In the genomic region with DNA sequence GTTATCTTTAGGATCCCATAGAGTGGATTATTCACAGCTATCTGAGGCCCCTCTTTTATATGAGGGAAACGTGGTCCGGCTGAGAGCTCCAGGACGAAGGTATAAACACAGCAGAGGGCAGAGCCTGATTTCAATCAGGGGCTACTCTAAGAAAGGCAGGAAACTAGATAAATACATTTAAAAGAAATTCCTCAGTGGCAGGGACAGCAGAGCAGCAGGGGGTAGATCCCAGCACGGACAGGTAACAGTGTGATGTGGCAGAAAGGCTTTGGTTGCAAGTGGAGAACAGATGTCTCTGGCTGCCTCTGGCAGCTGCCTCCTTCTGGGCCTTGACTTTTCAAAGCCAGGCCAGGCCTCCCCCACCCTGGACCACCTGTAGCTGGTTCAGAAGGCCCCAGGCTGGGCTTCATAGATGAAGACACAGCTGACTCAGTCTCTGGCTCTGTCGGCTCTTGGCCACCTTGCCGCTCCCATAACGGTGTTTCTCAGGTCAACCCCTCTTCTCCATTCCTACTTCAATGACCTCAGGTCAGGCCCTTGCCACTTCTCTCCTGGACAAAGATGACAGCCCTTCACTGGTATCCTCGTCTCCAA, we compare ENCODE assay signal across 21 cellular contexts. TPM values are rescaled to one million over a fixed set of nuclear protein-coding genes. Genes with fewer than 3 reads are reported as not detected.
"Had no signal": no experiment of that assay in that cellular context is flagged by ENCODE, and none has a peak within 500 bp of the region (broad histone marks: within the 10 kb centered on the region; RNA-seq: fewer than 3 reads in every experiment).

No MANE protein-coding gene starts in this region.

- H3K36me3 ChIP-seq: colonic mucosa, heart left ventricle, neutrophil, spleen, tibial nerve had no signal

- H3K4me3 ChIP-seq: colonic mucosa, heart left ventricle, mucosa of descending colon, spleen, testis, tibial nerve had no signal

- H3K27me3 ChIP-seq: colonic mucosa, heart left ventricle, neutrophil, spleen, testis, tibial nerve had no signal

- DNase-seq: colonic mucosa; dermis blood vessel endothelial cell; erythroblast; foreskin melanocyte; heart left ventricle; hippocampal formation; kidney glomerular epithelial cell; mammary epithelial cell; mucosa of descending colon; naive thymus-derived CD8-positive, alpha-beta T cell; spleen; stimulated activated CD4-positive, alpha-beta T cell treated with anti-CD3 and anti-CD28 coated beads, Interleukin-15, amount 100 ng/mL, for 24 hours; stimulated activated CD4-positive, alpha-beta T cell treated with anti-CD3 and anti-CD28 coated beads, Interleukin-1b, Interleukin-23, amount 100 ng/mL, for 48 hours; stimulated activated CD4-positive, alpha-beta T cell treated with anti-CD3 and anti-CD28 coated beads, Interleukin-4, amount 100 ng/mL, for 24 hours; testis had no signal

- H3K9me3 Mint-ChIP-seq: stimulated activated memory B cell treated with anti-CD40 and anti-IgM and Interleukin-4, amounts not matched to agents 10 μg/mL and 1 μg/mL and 100 μg/mL, for 72 hours had no signal

- H3K36me3 Mint-ChIP-seq: naive thymus-derived CD8-positive, alpha-beta T cell; stimulated activated memory B cell treated with anti-CD40 and anti-IgM and Interleukin-4, amounts not matched to agents 10 μg/mL and 1 μg/mL and 100 μg/mL, for 72 hours had no signal

- H3K4me3 Mint-ChIP-seq: naive thymus-derived CD8-positive, alpha-beta T cell; stimulated activated memory B cell treated with anti-CD40 and anti-IgM and Interleukin-4, amounts not matched to agents 10 μg/mL and 1 μg/mL and 100 μg/mL, for 72 hours; stimulated activated naive CD8-positive, alpha-beta T cell treated with anti-CD3 and anti-CD28 coated beads, Interleukin-15, Interleukin-2, amounts not matched to agents 100 ng/mL and 50 ng/mL, for 24 hours had no signal

- ATAC-seq: heart left ventricle; mucosa of descending colon; naive thymus-derived CD8-positive, alpha-beta T cell; sciatic nerve; stimulated activated memory B cell treated with anti-CD40 and anti-IgM and Interleukin-4, amounts not matched to agents 10 μg/mL and 1 μg/mL and 100 μg/mL, for 72 hours had no signal

- H3K9me3 ChIP-seq: colonic mucosa, heart left ventricle, mucosa of descending colon, neutrophil, spleen, testis, tibial nerve had no signal

- H3K27ac ChIP-seq: colonic mucosa, heart left ventricle, neutrophil, spleen, testis, tibial nerve had no signal

- H3K27ac Mint-ChIP-seq: naive thymus-derived CD8-positive, alpha-beta T cell; stimulated activated memory B cell treated with anti-CD40 and anti-IgM and Interleukin-4, amounts not matched to agents 10 μg/mL and 1 μg/mL and 100 μg/mL, for 72 hours; stimulated activated naive CD8-positive, alpha-beta T cell treated with anti-CD3 and anti-CD28 coated beads, Interleukin-15, Interleukin-2, amounts not matched to agents 100 ng/mL and 50 ng/mL, for 24 hours had no signal

- H3K4me1 ChIP-seq: colonic mucosa, heart left ventricle, spleen, testis, tibial nerve had no signal

- H3K27me3 Mint-ChIP-seq: stimulated activated memory B cell treated with anti-CD40 and anti-IgM and Interleukin-4, amounts not matched to agents 10 μg/mL and 1 μg/mL and 100 μg/mL, for 72 hours had no signal

- H3K4me1 Mint-ChIP-seq: naive thymus-derived CD8-positive, alpha-beta T cell; stimulated activated memory B cell treated with anti-CD40 and anti-IgM and Interleukin-4, amounts not matched to agents 10 μg/mL and 1 μg/mL and 100 μg/mL, for 72 hours had no signal

RNA-seq across cellular contexts. Expression of a gene that starts 43.8 kb away (rescaled TPM):
- total RNA-seq: endothelial cell of umbilical vein had no signal
